ENCODE assay signal across 14 cellular contexts in genomic region chr13:73772449-73773186, GRCh38.
"Had no signal": no experiment of that assay in that cellular context is flagged by ENCODE, and none has a peak within 500 bp of the region (broad histone marks: within the 10 kb centered on the region; RNA-seq: fewer than 3 reads in every experiment).

No MANE protein-coding gene starts in this region.

- H3K4me3 ChIP-seq: cardiac muscle cell, gastroesophageal sphincter, left ventricle myocardium inferior, ovary, sigmoid colon, stomach, thoracic aorta had no signal

- DNase-seq: activated CD4-positive, alpha-beta T cell treated with anti-CD3 and anti-CD28 coated beads for 36 hours; activated CD8-positive, alpha-beta memory T cell treated with anti-CD3 and anti-CD28 coated beads, Interleukin-2, amount 50 U/mL, for 48 hours; activated naive CD4-positive, alpha-beta T cell treated with Interleukin-2 at 50 U/mL for 16 hours; islet precursor cell; left ventricle myocardium inferior; mesenchymal stem cell; ovary; sigmoid colon; SK-N-SH; stimulated activated CD4-positive, alpha-beta T cell treated with anti-CD3 and anti-CD28 coated beads, Interleukin-1b, Interleukin-23, amount 100 ng/mL, for 48 hours; stomach had no signal

- H3K27me3 Mint-ChIP-seq: activated CD4-positive, alpha-beta T cell treated with anti-CD3 and anti-CD28 coated beads for 36 hours had no signal

- H3K36me3 ChIP-seq: cardiac muscle cell, gastroesophageal sphincter, left ventricle myocardium inferior, ovary, sigmoid colon, stomach, thoracic aorta had no signal

- H3K4me3 Mint-ChIP-seq: activated CD4-positive, alpha-beta T cell treated with anti-CD3 and anti-CD28 coated beads for 36 hours had no signal

- H3K27ac ChIP-seq: cardiac muscle cell, gastroesophageal sphincter, left ventricle myocardium inferior, ovary, sigmoid colon, stomach, thoracic aorta had no signal

- H3K27ac Mint-ChIP-seq: activated CD4-positive, alpha-beta T cell treated with anti-CD3 and anti-CD28 coated beads for 36 hours had no signal

- H3K9me3 ChIP-seq: gastroesophageal sphincter, left ventricle myocardium inferior, ovary, sigmoid colon, SK-N-SH, stomach, thoracic aorta had no signal

- H3K27me3 ChIP-seq: cardiac muscle cell, gastroesophageal sphincter, ovary, sigmoid colon, stomach had no signal

- ATAC-seq: activated CD4-positive, alpha-beta T cell treated with anti-CD3 and anti-CD28 coated beads for 36 hours; gastroesophageal sphincter had no signal
